Comparison of ENCODE assay signal across 20 cellular contexts in the genomic region with DNA sequence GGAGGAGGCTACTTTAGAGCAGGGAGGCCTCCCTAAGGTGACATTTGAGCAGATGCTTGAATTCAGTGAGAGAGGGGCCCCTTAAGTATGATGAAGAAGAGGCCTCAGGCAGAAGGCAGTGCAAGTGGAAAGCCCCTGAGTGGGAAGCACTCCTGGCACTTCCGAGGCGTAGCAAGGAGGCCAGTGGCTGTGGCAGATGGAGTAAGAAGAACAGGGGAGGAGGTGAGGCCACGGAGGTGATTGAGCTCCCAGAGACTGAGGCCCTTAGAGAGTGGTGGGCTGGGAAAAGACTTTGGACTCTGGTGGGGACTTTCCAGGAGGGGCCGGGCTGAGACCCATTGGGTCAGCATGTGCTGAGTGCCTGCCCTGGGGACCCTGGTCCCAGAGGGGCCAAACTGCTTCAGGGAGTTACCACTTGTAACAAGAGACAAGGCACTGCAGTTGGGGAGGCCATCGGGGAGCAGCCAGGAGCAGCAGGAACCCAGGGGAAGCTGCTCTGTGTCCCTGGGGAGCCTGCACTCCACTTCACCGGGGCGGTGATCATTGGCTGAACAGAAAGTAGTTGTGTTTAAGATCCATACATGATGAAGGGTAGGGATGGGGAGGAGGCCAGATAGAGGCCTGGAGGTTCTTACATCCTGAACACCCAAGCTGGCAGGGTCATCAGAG. TPM values are rescaled to one million over a fixed set of nuclear protein-coding genes. Genes with fewer than 3 reads are reported as not detected.
A peak's percentile ranks its signal among the peaks of the same experiment; 100 is the strongest.
DNase-seq lines count a peak whose midpoint lies in the region; ATAC-seq and TF ChIP-seq lines count a peak whose summit lies in the region.
"Had no signal": no experiment of that assay in that cellular context is flagged by ENCODE, and none has a peak within 500 bp of the region (broad histone marks: within the 10 kb centered on the region; RNA-seq: fewer than 3 reads in every experiment).

No MANE protein-coding gene starts in this region.

- TF ChIP-seq POLR2A in Raji (IDR thresholded peaks at IDR 0.05; ENCODE audit: insufficient read depth, low read depth, low read length) (0 out of 2 replicates have a peak, but pooled peaks have one; percentile 16), spleen (IDR thresholded peaks at IDR 0.05) (no peak)

- intact Hi-C loops in activated CD8-positive, alpha-beta T cell treated with anti-CD3 and anti-CD28 coated beads for 36 hours (cut with micrococcal nuclease): loop anchor here (10.0 kb wide), 1 partner anchor 125 kb away; a partner anchor contains a TSS
- intact Hi-C loops in spleen (cut with DNase I; ENCODE audit: low total_unique reads): no loop called here

- CTCF ChIA-PET in activated CD8-positive, alpha-beta T cell treated with anti-CD3 and anti-CD28 coated beads for 36 hours (lab: Charles Lee): interaction anchor here (1.0 to 2.0 kb wide), 4 partner anchors 8 to 91 kb away, joined by 3 to 7 read pairs (median 5); no protein-coding TSS in a partner anchor
- CTCF ChIA-PET in activated CD8-positive, alpha-beta T cell treated with anti-CD3 and anti-CD28 coated beads, Interleukin-2, amount 10 ng/mL, durations not matched to agents 7 days and 5 days (lab: Charles Lee): interaction anchor here (1.1 to 1.2 kb wide), 3 partner anchors 9 to 17 kb away, joined by 3 to 4 read pairs (median 3); no protein-coding TSS in a partner anchor

- 71 to 85% (median 77%) methylated on average over 7 of the region's 7 CpGs for WGBS in spleen, 5 donors

- TF ChIP-seq CTCF in activated CD8-positive, alpha-beta T cell treated with anti-CD3 and anti-CD28 coated beads for 36 hours (IDR thresholded peaks at IDR 0.05): no peak
- TF ChIP-seq CTCF in spleen (IDR thresholded peaks at IDR 0.05 in 8 of 11, conservative IDR thresholded peaks at IDR 0.05 in 3 of 11): no peak

- H3K36me3 Mint-ChIP-seq in activated CD8-positive, alpha-beta T cell treated with anti-CD3 and anti-CD28 coated beads for 36 hours (ENCODE audit: low read depth): peaks cover 16% of the 10 kb centered on the region
- H3K36me3 Mint-ChIP-seq in activated CD8-positive, alpha-beta T cell treated with anti-CD3 and anti-CD28 coated beads, Interleukin-2, amount 10 ng/mL, durations not matched to agents 7 days and 5 days (ENCODE audit: low read depth): peaks cover 14% of the 10 kb centered on the region
- H3K36me3 Mint-ChIP-seq: natural killer cell, T-cell had no signal

- H3K9me3 ChIP-seq in spleen: no peaks in the 10 kb centered on the region
- H3K9me3 ChIP-seq in HAP-1: no peaks in the 10 kb centered on the region
- H3K9me3 ChIP-seq: colonic mucosa, thyroid gland had no signal

- no peaks in the 10 kb centered on the region for H3K27me3 Mint-ChIP-seq in activated CD8-positive, alpha-beta T cell treated with anti-CD3 and anti-CD28 coated beads for 36 hours
- H3K27me3 Mint-ChIP-seq in activated CD8-positive, alpha-beta T cell treated with anti-CD3 and anti-CD28 coated beads, Interleukin-2, amount 10 ng/mL, durations not matched to agents 7 days and 5 days (ENCODE audit: low read depth): no peaks in the 10 kb centered on the region
- H3K27me3 Mint-ChIP-seq: T-cell had no signal

- H3K4me3 Mint-ChIP-seq in activated CD8-positive, alpha-beta T cell treated with anti-CD3 and anti-CD28 coated beads for 36 hours: peak overlapping the region; percentile 88
- no peak overlapping the region for H3K4me3 Mint-ChIP-seq in activated CD8-positive, alpha-beta T cell treated with anti-CD3 and anti-CD28 coated beads, Interleukin-2, amount 10 ng/mL, durations not matched to agents 7 days and 5 days
- H3K4me3 Mint-ChIP-seq: HFFc6, natural killer cell, T-cell, WTC11 had no signal

- ATAC-seq in activated CD8-positive, alpha-beta T cell treated with anti-CD3 and anti-CD28 coated beads for 36 hours: no peak
- no peak for ATAC-seq in activated CD8-positive, alpha-beta T cell treated with anti-CD3 and anti-CD28 coated beads, Interleukin-2, amount 10 ng/mL, durations not matched to agents 7 days and 5 days
- peak; percentile 25 for ATAC-seq in GM19025 (IDR thresholded peaks at IDR 0.05; ENCODE audit: low read depth, unreplicated experiment)
- ATAC-seq: natural killer cell, T-cell, WTC11 had no signal

- in situ Hi-C loops in HAP-1 (cut with MboI; ENCODE audit: low sequenced_read_pairs): no loop called here

- no peaks in the 10 kb centered on the region for H3K9me3 Mint-ChIP-seq in activated CD8-positive, alpha-beta T cell treated with anti-CD3 and anti-CD28 coated beads for 36 hours
- H3K9me3 Mint-ChIP-seq in activated CD8-positive, alpha-beta T cell treated with anti-CD3 and anti-CD28 coated beads, Interleukin-2, amount 10 ng/mL, durations not matched to agents 7 days and 5 days (ENCODE audit: insufficient read depth): no peaks in the 10 kb centered on the region
- H3K9me3 Mint-ChIP-seq: HFFc6, natural killer cell, T-cell, WTC11 had no signal

- H3K4me1 ChIP-seq in spleen (peaks cover 13 to 52% (median 22%) of the 10 kb centered on the region in 6 donors), HAP-1 (peaks cover 26% of the 10 kb centered on the region)

- H3K4me1 Mint-ChIP-seq in activated CD8-positive, alpha-beta T cell treated with anti-CD3 and anti-CD28 coated beads for 36 hours (ENCODE audit: low read depth): peaks cover 24% of the 10 kb centered on the region
- peaks cover 25% of the 10 kb centered on the region for H3K4me1 Mint-ChIP-seq in activated CD8-positive, alpha-beta T cell treated with anti-CD3 and anti-CD28 coated beads, Interleukin-2, amount 10 ng/mL, durations not matched to agents 7 days and 5 days (ENCODE audit: low read depth)

- no peak for DNase-seq in activated CD8-positive, alpha-beta T cell treated with anti-CD3 and anti-CD28 coated beads for 36 hours
- no peak for DNase-seq in activated CD8-positive, alpha-beta T cell treated with anti-CD3 and anti-CD28 coated beads, Interleukin-2, amount 10 ng/mL, durations not matched to agents 7 days and 5 days
- peak; percentile 72 for DNase-seq in spleen
- DNase-seq in HuH-7.5 (ENCODE audit: low spot score): no peak
- no peak for DNase-seq in HAP-1 (ENCODE audit: low spot score in 2 of 2)
- no peak for DNase-seq in GM03348 (ENCODE audit: low spot score)
- DNase-seq: activated T-cell treated with anti-CD3 and anti-CD28 coated beads, Interleukin-2, amount 50 U/mL, for 1 hour; anterior cingulate cortex; colonic mucosa; HFFc6; natural killer cell; NCI-H187; NCI-H774; RPMI8226; T-cell; thyroid gland had no signal

- H3K36me3 ChIP-seq in spleen (no peaks in the 10 kb centered on the region), HAP-1 (replicated peaks) (peaks cover 19% of the 10 kb centered on the region)
- H3K36me3 ChIP-seq: colonic mucosa, thyroid gland had no signal

- POLR2A ChIA-PET in activated CD8-positive, alpha-beta T cell treated with anti-CD3 and anti-CD28 coated beads for 36 hours (lab: Charles Lee): interaction anchor here (2.5 kb wide), 1 partner anchor 9 kb away, joined by 15 read pairs; no protein-coding TSS in a partner anchor
- POLR2A ChIA-PET in activated CD8-positive, alpha-beta T cell treated with anti-CD3 and anti-CD28 coated beads, Interleukin-2, amount 10 ng/mL, durations not matched to agents 7 days and 5 days (lab: Charles Lee): interaction anchor here (0.8 kb wide), 1 partner anchor 168 kb away, joined by 3 read pairs; no protein-coding TSS in a partner anchor

- H3K27me3 ChIP-seq in spleen (replicated peaks in 1 of 7) (peaks cover 0 to 10% (median 0%) of the 10 kb centered on the region in 7 donors), HAP-1 (ENCODE audit: low read depth) (no peaks in the 10 kb centered on the region)
- H3K27me3 ChIP-seq: colonic mucosa, thyroid gland had no signal

- H3K4me3 ChIP-seq in spleen: no peak overlapping the region
- H3K4me3 ChIP-seq in HAP-1: no peak overlapping the region
- H3K4me3 ChIP-seq: colonic mucosa, lung, thyroid gland had no signal

- no peak overlapping the region for H3K27ac Mint-ChIP-seq in activated CD8-positive, alpha-beta T cell treated with anti-CD3 and anti-CD28 coated beads for 36 hours
- no peak overlapping the region for H3K27ac Mint-ChIP-seq in activated CD8-positive, alpha-beta T cell treated with anti-CD3 and anti-CD28 coated beads, Interleukin-2, amount 10 ng/mL, durations not matched to agents 7 days and 5 days
- H3K27ac Mint-ChIP-seq: HFFc6, T-cell, WTC11 had no signal

- no peak overlapping the region for H3K27ac ChIP-seq in spleen
- H3K27ac ChIP-seq: colonic mucosa, thyroid gland had no signal

RNA-seq across cellular contexts. Expression of a gene that starts 2.5 kb away (rescaled TPM):
- 10 to 100 TPM; 62.5 to 63.1 TPM for total RNA-seq in activated CD8-positive, alpha-beta T cell treated with anti-CD3 and anti-CD28 coated beads for 36 hours
- total RNA-seq in activated CD8-positive, alpha-beta T cell treated with anti-CD3 and anti-CD28 coated beads, Interleukin-2, amount 10 ng/mL, durations not matched to agents 7 days and 5 days: 10 to 100 TPM; 83.6 to 83.8 TPM
- 10 to 100 TPM in 4 of 7 donors, 1 to 10 TPM in 3; 3.3 to 20.9 (median 10.1) TPM for total RNA-seq in spleen
- polyA plus RNA-seq in spleen: 10 to 100 TPM; 14.4 to 63.1 (median 24.7) TPM

RNA-seq across cellular contexts. Expression of a gene that starts 19.8 kb away (rescaled TPM):
- total RNA-seq in activated CD8-positive, alpha-beta T cell treated with anti-CD3 and anti-CD28 coated beads for 36 hours: under 1 TPM; 0.20 to 0.36 TPM
- under 1 TPM; 0.21 to 0.37 TPM for total RNA-seq in activated CD8-positive, alpha-beta T cell treated with anti-CD3 and anti-CD28 coated beads, Interleukin-2, amount 10 ng/mL, durations not matched to agents 7 days and 5 days
- total RNA-seq in spleen: 1 to 10 TPM in 1 of 7 donors, under 1 TPM in 6; 0.17 to 1.0 (median 0.26) TPM
- polyA plus RNA-seq in spleen: under 1 TPM; 0.07 to 0.16 (median 0.09) TPM

RNA-seq across cellular contexts. Expression of a gene that starts 22.8 kb away (rescaled TPM):
- 1 to 10 TPM; 4.0 TPM for total RNA-seq in activated CD8-positive, alpha-beta T cell treated with anti-CD3 and anti-CD28 coated beads for 36 hours
- 1 to 10 TPM; 1.2 to 1.6 TPM for total RNA-seq in activated CD8-positive, alpha-beta T cell treated with anti-CD3 and anti-CD28 coated beads, Interleukin-2, amount 10 ng/mL, durations not matched to agents 7 days and 5 days
- total RNA-seq in spleen: 100 to 1,000 TPM in 1 of 7 donors, 10 to 100 TPM in 6; 65.3 to 144 (median 84.2) TPM
- 10 to 100 TPM; 57.8 to 95.5 (median 65.9) TPM for polyA plus RNA-seq in spleen
- total RNA-seq: thyroid gland had no signal

RNA-seq across cellular contexts. Expression of a gene that starts 34.6 kb away (rescaled TPM):
- total RNA-seq in activated CD8-positive, alpha-beta T cell treated with anti-CD3 and anti-CD28 coated beads for 36 hours: 1 to 10 TPM; 2.3 to 2.7 TPM
- total RNA-seq in activated CD8-positive, alpha-beta T cell treated with anti-CD3 and anti-CD28 coated beads, Interleukin-2, amount 10 ng/mL, durations not matched to agents 7 days and 5 days: not detected
- 1 to 10 TPM in 6 of 7 donors, under 1 TPM in 1; 0.51 to 5.9 (median 3.6) TPM for total RNA-seq in spleen
- 1 to 10 TPM; 1.2 to 2.0 (median 1.4) TPM for polyA plus RNA-seq in spleen
- total RNA-seq: colonic mucosa, HFFc6, thyroid gland had no signal
